In genomic region chr22:39534591-39535301, GRCh38 we compare ENCODE assay signal across 8 cellular contexts. TPM values are rescaled to one million over a fixed set of nuclear protein-coding genes. Genes with fewer than 3 reads are reported as not detected.
DNase-seq lines count a peak whose midpoint lies in the region; ATAC-seq and TF ChIP-seq lines count a peak whose summit lies in the region.

No MANE protein-coding gene starts in this region.

- H3K27ac Mint-ChIP-seq in activated naive CD4-positive, alpha-beta T cell treated with anti-CD3 and anti-CD28 coated beads, Interleukin-2, amount 10 ng/mL, durations not matched to agents 7 days and 5 days: no peak overlapping the region
- H3K27ac Mint-ChIP-seq in progenitor cell of endocrine pancreas: no peak overlapping the region

- no peak overlapping the region for H3K4me3 Mint-ChIP-seq in activated naive CD4-positive, alpha-beta T cell treated with anti-CD3 and anti-CD28 coated beads, Interleukin-2, amount 10 ng/mL, durations not matched to agents 7 days and 5 days
- no peak overlapping the region for H3K4me3 Mint-ChIP-seq in progenitor cell of endocrine pancreas (ENCODE audit: low read depth)

- H3K4me3 ChIP-seq in HUES6 (ENCODE audit: low read depth, low read length) (peak overlapping the region; percentile 51), uterus (no peak overlapping the region)

- peaks cover 4% of the 10 kb centered on the region for H3K27me3 Mint-ChIP-seq in activated naive CD4-positive, alpha-beta T cell treated with anti-CD3 and anti-CD28 coated beads, Interleukin-2, amount 10 ng/mL, durations not matched to agents 7 days and 5 days
- no peaks in the 10 kb centered on the region for H3K27me3 Mint-ChIP-seq in progenitor cell of endocrine pancreas

- CTCF ChIA-PET in activated naive CD4-positive, alpha-beta T cell treated with anti-CD3 and anti-CD28 coated beads, Interleukin-2, amount 10 ng/mL, durations not matched to agents 7 days and 5 days (lab: Charles Lee): interaction anchor here (0.6 to 4.7 kb wide), 25 partner anchors 10 to 813 kb away, joined by 3 to 86 read pairs (median 4); partner anchors contain the start of gene TNRC6B

- H3K36me3 ChIP-seq in HUES6 (ENCODE audit: control insufficient read depth, insufficient read depth, low read length): peaks cover 9% of the 10 kb centered on the region
- no peaks in the 10 kb centered on the region for H3K36me3 ChIP-seq in uterus

- H3K9me3 Mint-ChIP-seq in activated naive CD4-positive, alpha-beta T cell treated with anti-CD3 and anti-CD28 coated beads, Interleukin-2, amount 10 ng/mL, durations not matched to agents 7 days and 5 days: no peaks in the 10 kb centered on the region
- no peaks in the 10 kb centered on the region for H3K9me3 Mint-ChIP-seq in progenitor cell of endocrine pancreas (ENCODE audit: low read depth)

- no peaks in the 10 kb centered on the region for H3K27me3 ChIP-seq in HUES6 (ENCODE audit: control insufficient read depth, insufficient read depth, low read length)
- no peaks in the 10 kb centered on the region for H3K27me3 ChIP-seq in uterus

- H3K4me1 ChIP-seq in HUES6 (ENCODE audit: control insufficient read depth, insufficient read depth, low read length) (peaks cover 41% of the 10 kb centered on the region), uterus (peaks cover 0 to 22% of the 10 kb centered on the region in 2 donors)

- TF ChIP-seq CTCF in progenitor cell of endocrine pancreas (IDR thresholded peaks at IDR 0.05; ENCODE audit: unreplicated experiment) (peak; percentile 97), uterus (IDR thresholded peaks at IDR 0.05) (peak; percentile 95 to 97 (median 96))

- in situ Hi-C loops in Caki2 (cut with HindIII; ENCODE audit: low pct_unique_long_range_greater_than_20kb, low sequenced_read_pairs): no loop called here
- in situ Hi-C loops in SK-MEL-5 (cut with HindIII; ENCODE audit: low pct_unique_long_range_greater_than_20kb, low sequenced_read_pairs): no loop called here

- no peak for ATAC-seq in GM21619 (IDR thresholded peaks at IDR 0.05; ENCODE audit: unreplicated experiment)

- H3K27ac ChIP-seq in HUES6 (ENCODE audit: low read depth, low read length): peak overlapping the region; percentile 61; the same call in 1 of the 2 replicates
- peak overlapping the region; percentile 8 to 45 for H3K27ac ChIP-seq in uterus

- DNase-seq in Caki2 (ENCODE audit: low read depth) (peak; percentile 57), SK-MEL-5 (ENCODE audit: low read depth, low spot score) (peak; percentile 75), cardiac septum (ENCODE audit: low spot score) (peak; percentile 92), progenitor cell of endocrine pancreas (ENCODE audit: low spot score, unreplicated experiment) (peak; percentile 93), uterus (peak; percentile 84)
- peak; percentile 87 for DNase-seq in activated naive CD4-positive, alpha-beta T cell treated with anti-CD3 and anti-CD28 coated beads, Interleukin-2, amount 10 ng/mL, durations not matched to agents 7 days and 5 days

- no peaks in the 10 kb centered on the region for H3K9me3 ChIP-seq in HUES6 (ENCODE audit: control insufficient read depth, insufficient read depth, low read depth, low read length)
- H3K9me3 ChIP-seq in uterus: no peaks in the 10 kb centered on the region

- H3K4me1 Mint-ChIP-seq in activated naive CD4-positive, alpha-beta T cell treated with anti-CD3 and anti-CD28 coated beads, Interleukin-2, amount 10 ng/mL, durations not matched to agents 7 days and 5 days: peaks cover 41% of the 10 kb centered on the region
- peaks cover 20% of the 10 kb centered on the region for H3K4me1 Mint-ChIP-seq in progenitor cell of endocrine pancreas (ENCODE audit: low read depth)

- intact Hi-C loops in cardiac septum (cut with DNase I): loop anchor here (2.0 to 5.0 kb wide), 3 partner anchors 490 to 813 kb away; partner anchors contain the start of gene ADSL
- intact Hi-C loops in uterus (cut with DNase I; ENCODE audit: low total_unique reads): no loop called here

- peaks cover 23% of the 10 kb centered on the region for H3K36me3 Mint-ChIP-seq in activated naive CD4-positive, alpha-beta T cell treated with anti-CD3 and anti-CD28 coated beads, Interleukin-2, amount 10 ng/mL, durations not matched to agents 7 days and 5 days
- H3K36me3 Mint-ChIP-seq in progenitor cell of endocrine pancreas (ENCODE audit: insufficient read depth): peaks cover 4% of the 10 kb centered on the region

- peak overlapping the region; percentile 78 for H3K9ac ChIP-seq in HUES6 (ENCODE audit: low read length)

- no peak for TF ChIP-seq POLR2A in uterus (IDR thresholded peaks at IDR 0.05)

RNA-seq across cellular contexts. Expression of gene RPS19BP1, which starts 2.2 kb away (rescaled TPM):
- total RNA-seq in Caki2 (2014; rRNA removed; shearing (Covaris generic); ENCODE audit: low replicate concordance): 209 and 302 TPM in 2 replicates
- 173 and 176 TPM in 2 replicates for total RNA-seq in SK-MEL-5 (2014; rRNA removed; shearing (Covaris generic))
- 196 and 243 TPM in 2 replicates for polyA plus RNA-seq in SK-MEL-5 (2015; cell fraction: cytosol; rRNA removed)
- polyA plus RNA-seq in SK-MEL-5 (2015; cell fraction: nucleus; rRNA removed): 90.0 and 127 TPM in 2 replicates
- total RNA-seq in cardiac septum (43.7 TPM), progenitor cell of endocrine pancreas (45.2 and 48.2 TPM in 2 replicates), uterus (100 to 1,000 TPM in 1 of 4 donors, 10 to 100 TPM in 3; 24.5 to 125 (median 50.7) TPM)

RNA-seq across cellular contexts. Expression of gene ATF4, which starts 14.4 kb away (rescaled TPM):
- 480 and 505 TPM in 2 replicates for total RNA-seq in Caki2 (2014; rRNA removed; shearing (Covaris generic); ENCODE audit: low replicate concordance)
- 794 and 900 TPM in 2 replicates for total RNA-seq in SK-MEL-5 (2014; rRNA removed; shearing (Covaris generic))
- 1,242 and 1,298 TPM in 2 replicates for polyA plus RNA-seq in SK-MEL-5 (2015; cell fraction: cytosol; rRNA removed)
- 960 and 1,056 TPM in 2 replicates for polyA plus RNA-seq in SK-MEL-5 (2015; cell fraction: nucleus; rRNA removed)
- 177 TPM for total RNA-seq in cardiac septum
- total RNA-seq in progenitor cell of endocrine pancreas: 332 and 356 TPM in 2 replicates
- total RNA-seq in uterus: 100 to 1,000 TPM; 105 to 351 (median 293) TPM

RNA-seq across cellular contexts. Expression of gene MIEF1, which starts 32.7 kb away (rescaled TPM):
- total RNA-seq in Caki2 (2014; rRNA removed; shearing (Covaris generic); ENCODE audit: low replicate concordance): 31.9 and 43.9 TPM in 2 replicates
- 34.1 and 35.5 TPM in 2 replicates for total RNA-seq in SK-MEL-5 (2014; rRNA removed; shearing (Covaris generic))
- polyA plus RNA-seq in SK-MEL-5 (2015; cell fraction: cytosol; rRNA removed): 58.3 and 69.1 TPM in 2 replicates
- 21.0 and 33.4 TPM in 2 replicates for polyA plus RNA-seq in SK-MEL-5 (2015; cell fraction: nucleus; rRNA removed)
- total RNA-seq in cardiac septum: 19.4 TPM
- total RNA-seq in progenitor cell of endocrine pancreas: 30.5 and 32.4 TPM in 2 replicates
- 10 to 100 TPM in 3 of 4 donors, 1 to 10 TPM in 1; 6.9 to 23.3 (median 20.6) TPM for total RNA-seq in uterus

RNA-seq across cellular contexts. Expression of gene CACNA1I, which starts 35.8 kb away (rescaled TPM):
- not detected in 2 replicates for total RNA-seq in Caki2 (2014; rRNA removed; shearing (Covaris generic); ENCODE audit: low replicate concordance)
- not detected in 2 replicates for total RNA-seq in SK-MEL-5 (2014; rRNA removed; shearing (Covaris generic))
- polyA plus RNA-seq in SK-MEL-5 (2015; cell fraction: cytosol; rRNA removed): 0.01 TPM in 1 of 2 replicates, not detected in the other
- not detected in 2 replicates for polyA plus RNA-seq in SK-MEL-5 (2015; cell fraction: nucleus; rRNA removed)
- total RNA-seq in cardiac septum (0.03 TPM), progenitor cell of endocrine pancreas (0.24 and 0.41 TPM in 2 replicates), uterus (under 1 TPM in 2 of 4 donors, not detected in 2; under 0.01 to 0.15 TPM)
